ENCODE assay signal across 1 cellular context in the genomic region with DNA sequence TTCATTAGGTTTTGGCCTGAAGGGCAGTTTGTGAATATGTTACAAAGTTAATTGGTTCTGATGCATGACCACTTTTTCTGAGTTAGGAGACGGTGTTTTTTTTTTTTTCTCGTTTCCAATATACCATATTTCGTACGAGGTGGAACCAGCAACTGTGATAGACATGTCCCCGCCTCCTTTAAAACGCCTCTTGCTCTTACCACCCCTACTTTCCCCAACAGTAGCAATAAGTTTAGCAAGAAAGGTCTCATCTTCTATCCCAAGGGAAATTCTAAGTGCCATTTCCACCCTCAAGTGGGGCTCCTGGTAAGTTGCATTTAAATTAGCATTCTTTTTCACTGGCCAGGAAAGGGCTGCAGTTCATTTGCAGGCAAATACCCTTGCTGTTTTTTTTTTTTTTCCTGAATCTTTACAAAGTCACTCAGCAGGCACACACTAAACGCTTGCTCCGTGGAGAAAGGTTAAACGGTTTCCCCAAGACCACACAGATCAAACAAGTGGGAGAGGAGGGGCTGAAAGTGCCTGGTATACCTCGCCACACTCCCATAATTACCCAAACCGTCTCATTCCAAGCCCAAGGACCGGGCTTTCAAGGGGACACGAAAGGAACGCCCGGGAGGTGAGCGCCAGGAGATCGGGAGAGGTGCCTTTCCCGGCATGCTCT.
TF ChIP-seq lines count a peak whose summit lies in the region.

No MANE protein-coding gene starts in this region.

TF ChIP-seq in A549, 52 proteins besides CTCF, POLR2A, EP300 and RAD21:
- TF ChIP-seq, protein P1, sequence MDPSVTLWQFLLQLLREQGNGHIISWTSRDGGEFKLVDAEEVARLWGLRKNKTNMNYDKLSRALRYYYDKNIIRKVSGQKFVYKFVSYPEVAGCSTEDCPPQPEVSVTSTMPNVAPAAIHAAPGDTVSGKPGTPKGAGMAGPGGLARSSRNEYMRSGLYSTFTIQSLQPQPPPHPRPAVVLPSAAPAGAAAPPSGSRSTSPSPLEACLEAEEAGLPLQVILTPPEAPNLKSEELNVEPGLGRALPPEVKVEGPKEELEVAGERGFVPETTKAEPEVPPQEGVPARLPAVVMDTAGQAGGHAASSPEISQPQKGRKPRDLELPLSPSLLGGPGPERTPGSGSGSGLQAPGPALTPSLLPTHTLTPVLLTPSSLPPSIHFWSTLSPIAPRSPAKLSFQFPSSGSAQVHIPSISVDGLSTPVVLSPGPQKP (IDR thresholded peaks at IDR 0.05; ENCODE audit: low read depth, low read length), result no peak
- no peak for TF ChIP-seq KDM1A (IDR thresholded peaks at IDR 0.05; ENCODE audit: low read depth)
- no peak for TF ChIP-seq CEBPB (IDR thresholded peaks at IDR 0.05)
- no peak for TF ChIP-seq EHMT2 (IDR thresholded peaks at IDR 0.05; ENCODE audit: low read depth)
- no peak for TF ChIP-seq PHF8 (IDR thresholded peaks at IDR 0.05; ENCODE audit: borderline replicate concordance, low read depth)
- no peak for TF ChIP-seq POLR2AphosphoS2 (conservative IDR thresholded peaks at IDR 0.05; ENCODE audit: low read length)
- no peak for TF ChIP-seq HOXB13 (CRISPR knock-in tag; IDR thresholded peaks at IDR 0.05; ENCODE audit: low read depth)
- no peak for TF ChIP-seq ESRRA (IDR thresholded peaks at IDR 0.05; ENCODE audit: borderline replicate concordance, low read length)
- TF ChIP-seq HEYL (CRISPR knock-in tag; IDR thresholded peaks at IDR 0.05), result no peak
- TF ChIP-seq RNF2 (IDR thresholded peaks at IDR 0.05; ENCODE audit: borderline replicate concordance, low read depth), result no peak
- no peak for TF ChIP-seq FOXS1 (CRISPR knock-in tag; IDR thresholded peaks at IDR 0.05)
- TF ChIP-seq CBX2 (IDR thresholded peaks at IDR 0.05; ENCODE audit: borderline replicate concordance, low read depth), result no peak
- no peak for TF ChIP-seq EHF (CRISPR knock-in tag; IDR thresholded peaks at IDR 0.05)
- no peak for TF ChIP-seq TFCP2L1 (CRISPR knock-in tag; IDR thresholded peaks at IDR 0.05)
- no peak for TF ChIP-seq SMC3 (IDR thresholded peaks at IDR 0.05)
- no peak for TF ChIP-seq MAFK (IDR thresholded peaks at IDR 0.05; ENCODE audit: partially characterized antibody)
- TF ChIP-seq ZC3H11A (IDR thresholded peaks at IDR 0.05), result no peak
